In genomic region chr13:106567421-106568224, GRCh38 we compare ENCODE assay signal across 1 cellular context.
A peak's percentile ranks its signal among the peaks of the same experiment; 100 is the strongest.
TF ChIP-seq lines count a peak whose summit lies in the region.

ARGLU1 (minus strand) TSS chr13:106568137; CDS start chr13:106567919, 218 bp downstream.

TF ChIP-seq in K562, 482 proteins besides CTCF, POLR2A, EP300 and RAD21 (continued from another document and continues in another):
- TF ChIP-seq ZBTB49 (CRISPR knock-in tag; IDR thresholded peaks at IDR 0.05; ENCODE audit: borderline replicate concordance) (no peak), ZC3H8 (IDR thresholded peaks at IDR 0.05) (no peak), CTBP1 (IDR thresholded peaks at IDR 0.05; ENCODE audit: borderline replicate concordance) (peak; percentile 25; the same call in 1 of the 2 replicates), KLF1 (tag; IDR thresholded peaks at IDR 0.05) (no peak), CBX2 (IDR thresholded peaks at IDR 0.05; ENCODE audit: insufficient read depth, low read length, poor library complexity, severe bottlenecking) (no peak), AFF4 (CRISPR knock-in tag; IDR thresholded peaks at IDR 0.05) (no peak), RBM15 (IDR thresholded peaks at IDR 0.05; ENCODE audit: insufficient read depth, low read length) (no peak), RFX1 (IDR thresholded peaks at IDR 0.05) (no peak), RNF2 (IDR thresholded peaks at IDR 0.05) (no peak), CHCHD3 (CRISPR knock-in tag; IDR thresholded peaks at IDR 0.05) (no peak), THRAP3 (IDR thresholded peaks at IDR 0.05; ENCODE audit: borderline replicate concordance) (no peak), TAL1 (IDR thresholded peaks at IDR 0.05) (no peak), DPF2 (IDR thresholded peaks at IDR 0.05) (no peak), PREB (CRISPR knock-in tag; IDR thresholded peaks at IDR 0.05) (no peak), CBX3 (IDR thresholded peaks at IDR 0.05; ENCODE audit: borderline replicate concordance in 1 of 2, low read length in 2 of 2) (no peak), ZNF24 (IDR thresholded peaks at IDR 0.05) (no peak), ZNF655 (CRISPR knock-in tag; IDR thresholded peaks at IDR 0.05) (no peak), PURB (CRISPR knock-in tag; IDR thresholded peaks at IDR 0.05; ENCODE audit: low read depth) (no peak), EP400 (IDR thresholded peaks at IDR 0.05) (peak; percentile 84), MCM5 (IDR thresholded peaks at IDR 0.05; ENCODE audit: low read depth) (no peak), ZNF639 (CRISPR knock-in tag; conservative IDR thresholded peaks at IDR 0.05 in 1 of 2, IDR thresholded peaks at IDR 0.05 in 1 of 2) (peak in 1 of 2 experiments; percentile 39; a peak in 1 of 4 replicates), CHD7 (IDR thresholded peaks at IDR 0.05; ENCODE audit: low read depth, low read length) (no peak), ATF4 (CRISPR knock-in tag; IDR thresholded peaks at IDR 0.05) (no peak), L3MBTL2 (IDR thresholded peaks at IDR 0.05) (0 out of 2 replicates have a peak, but pooled peaks have one; percentile 30), PHTF2 (CRISPR knock-in tag; IDR thresholded peaks at IDR 0.05) (no peak), NRF1 (conservative IDR thresholded peaks at IDR 0.05 in 1 of 2, IDR thresholded peaks at IDR 0.05 in 1 of 2) (peak; percentile 68 to 76), ZNF785 (CRISPR knock-in tag; IDR thresholded peaks at IDR 0.05) (no peak), NR3C1 (CRISPR knock-in tag; IDR thresholded peaks at IDR 0.05) (0 out of 2 replicates have a peak, but pooled peaks have one; percentile 42), ARHGAP35 (IDR thresholded peaks at IDR 0.05; ENCODE audit: partially characterized antibody) (no peak), ZNF764 (CRISPR knock-in tag; IDR thresholded peaks at IDR 0.05; ENCODE audit: low read depth) (no peak), RHOXF2B (CRISPR knock-in tag; conservative IDR thresholded peaks at IDR 0.05) (no peak), E2F1 (CRISPR knock-in tag; IDR thresholded peaks at IDR 0.05) (no peak), NR2C2 (CRISPR knock-in tag; IDR thresholded peaks at IDR 0.05) (no peak), NR2C2 (tag; IDR thresholded peaks at IDR 0.05) (peak; percentile 13; the same call in 1 of the 2 replicates), ZNF174 (CRISPR knock-in tag; IDR thresholded peaks at IDR 0.05) (no peak), FOXK2 (conservative IDR thresholded peaks at IDR 0.05 in 1 of 2, IDR thresholded peaks at IDR 0.05 in 1 of 2; ENCODE audit: low read depth in 2 of 2) (no peak; a peak in 1 of 4 replicates), SAFB (IDR thresholded peaks at IDR 0.05; ENCODE audit: borderline replicate concordance, low read depth, low read length) (no peak)
